In genomic region chr6:57147955-57148858, GRCh38 we compare ENCODE assay signal across 20 cellular contexts. TPM values are rescaled to one million over a fixed set of nuclear protein-coding genes. Genes with fewer than 3 reads are reported as not detected.
DNase-seq lines count a peak whose midpoint lies in the region; ATAC-seq and TF ChIP-seq lines count a peak whose summit lies in the region.
"Had no signal": no experiment of that assay in that cellular context is flagged by ENCODE, and none has a peak within 500 bp of the region (broad histone marks: within the 10 kb centered on the region; RNA-seq: fewer than 3 reads in every experiment).

No MANE protein-coding gene starts in this region.

- peak overlapping the region; percentile 30 for H3K4me3 Mint-ChIP-seq in activated CD4-positive, alpha-beta memory T cell treated with anti-CD3 and anti-CD28 coated beads for 36 hours

- H3K27me3 ChIP-seq in DND-41 (ENCODE audit: insufficient read depth, low read length, poor library complexity) = no peaks in the 10 kb centered on the region
- no peaks in the 10 kb centered on the region for H3K27me3 ChIP-seq in brain microvascular endothelial cell (replicated peaks)
- H3K27me3 ChIP-seq: esophagus muscularis mucosa, gastroesophageal sphincter had no signal

- H3K36me3 ChIP-seq in DND-41 (ENCODE audit: insufficient read depth, low read length) = peaks cover 51% of the 10 kb centered on the region
- H3K36me3 ChIP-seq in brain microvascular endothelial cell (replicated peaks) = peaks cover 13% of the 10 kb centered on the region

- H3K79me2 ChIP-seq in DND-41 (ENCODE audit: insufficient read depth, low read length) = no peaks in the 10 kb centered on the region

- H3K36me3 Mint-ChIP-seq in activated CD4-positive, alpha-beta memory T cell treated with anti-CD3 and anti-CD28 coated beads for 36 hours = peaks cover 46% of the 10 kb centered on the region

- no peaks in the 10 kb centered on the region for H3K9me3 Mint-ChIP-seq in activated CD4-positive, alpha-beta memory T cell treated with anti-CD3 and anti-CD28 coated beads for 36 hours

- intact Hi-C loops in activated CD4-positive, alpha-beta memory T cell treated with anti-CD3 and anti-CD28 coated beads for 36 hours (cut with micrococcal nuclease) = loop anchor here (1.0 kb wide), 3 partner anchors 11 to 59 kb away; partner anchors contain the start of gene BAG2

- DNase-seq in activated CD4-positive, alpha-beta T cell treated with anti-CD3 and anti-CD28 coated beads for 48 hours = peak; percentile 28
- no peak for DNase-seq in activated CD4-positive, alpha-beta T cell treated with anti-CD3 and anti-CD28 coated beads for 1 hour
- DNase-seq in DND-41 (peak; percentile 19), brain microvascular endothelial cell (peak; percentile 21), caudate nucleus (lab: John Stamatoyannopoulos, UW) (no peak)
- peak; percentile 18 for DNase-seq in activated CD4-positive, alpha-beta memory T cell treated with anti-CD3 and anti-CD28 coated beads for 36 hours
- DNase-seq: Calu3; effector CD4-positive, alpha-beta T cell; kidney; lower lobe of right lung; MM.1S; NCI-H2171 treated with DMSO at 0.1 percent for 48 hours; NCI-H526 treated with DMSO at 0.1 percent for 48 hours; stimulated activated CD4-positive, alpha-beta T cell treated with anti-CD3 and anti-CD28 coated beads, Interleukin-4, amount 100 ng/mL, for 24 hours had no signal

- H3K27me3 Mint-ChIP-seq in activated CD4-positive, alpha-beta memory T cell treated with anti-CD3 and anti-CD28 coated beads for 36 hours = no peaks in the 10 kb centered on the region

- H3K4me2 ChIP-seq in DND-41 (ENCODE audit: insufficient read depth, low read length) = peak overlapping the region; percentile 44; the same call in 1 of the 2 replicates

- H3K4me1 Mint-ChIP-seq in activated CD4-positive, alpha-beta memory T cell treated with anti-CD3 and anti-CD28 coated beads for 36 hours (ENCODE audit: low read depth) = peaks cover 32% of the 10 kb centered on the region

- H4K20me1 ChIP-seq in DND-41 (ENCODE audit: insufficient read depth, low read length) = no peaks in the 10 kb centered on the region

- no peak overlapping the region for H3K9ac ChIP-seq in DND-41 (ENCODE audit: low read depth, low read length)

- H3K4me3 ChIP-seq in DND-41 (ENCODE audit: low read depth in 1 of 2, low read length in 2 of 2) (peak overlapping the region in 1 of 2 experiments; percentile 12; a peak in 1 of 4 replicates), brain microvascular endothelial cell (ENCODE audit: low read depth, low read length) (no peak overlapping the region)
- H3K4me3 ChIP-seq: esophagus muscularis mucosa, gastroesophageal sphincter, lower lobe of right lung, skin epidermis had no signal

- ATAC-seq in DND-41 (ENCODE audit: insufficient read depth, low read depth) (peak; percentile 73), GM21786 (IDR thresholded peaks at IDR 0.05; ENCODE audit: unreplicated experiment) (no peak), HG03442 (IDR thresholded peaks at IDR 0.05; ENCODE audit: unreplicated experiment) (no peak)
- ATAC-seq: gastroesophageal sphincter, lower lobe of right lung had no signal

- CTCF ChIA-PET in activated CD4-positive, alpha-beta memory T cell treated with anti-CD3 and anti-CD28 coated beads for 36 hours (lab: Charles Lee) = no interaction called here

- no peaks in the 10 kb centered on the region for H3K9me3 ChIP-seq in DND-41 (ENCODE audit: insufficient read depth, low read length, severe bottlenecking)
- H3K9me3 ChIP-seq: esophagus muscularis mucosa, gastroesophageal sphincter, lower lobe of right lung had no signal

- H3K27ac ChIP-seq in DND-41 (ENCODE audit: low read length) = peak overlapping the region; percentile 60
- peak overlapping the region; percentile 68 for H3K27ac ChIP-seq in brain microvascular endothelial cell
- no peak overlapping the region for H3K27ac ChIP-seq in caudate nucleus (ENCODE audit: low read depth, low read length)
- H3K27ac ChIP-seq: esophagus muscularis mucosa, gastroesophageal sphincter, HL-60, lower lobe of right lung, skin epidermis had no signal

- in situ Hi-C loops in brain microvascular endothelial cell (cut with HindIII; ENCODE audit: low pct_ligation_motif_present, low sequenced_read_pairs) = no loop called here

- POLR2A ChIA-PET in activated CD4-positive, alpha-beta memory T cell treated with anti-CD3 and anti-CD28 coated beads for 36 hours (lab: Charles Lee) = interaction anchor here (0.7 to 0.9 kb wide), 2 partner anchors 24 to 74 kb away, joined by 4 read pairs; partner anchors contain the start of genes BAG2 and RAB23

- no peak overlapping the region for H2AFZ ChIP-seq in DND-41 (ENCODE audit: low read depth, low read length)

- TF ChIP-seq CTCF in DND-41 (IDR thresholded peaks at IDR 0.05; ENCODE audit: borderline replicate concordance, extremely low read depth, low read length, poor library complexity, severe bottlenecking) (no peak), brain microvascular endothelial cell (IDR thresholded peaks at IDR 0.05; ENCODE audit: low read depth, low read length, missing control alignments) (no peak)

- peaks cover 19% of the 10 kb centered on the region for H3K4me1 ChIP-seq in DND-41 (ENCODE audit: insufficient read depth, low read length)
- H3K4me1 ChIP-seq: esophagus muscularis mucosa, gastroesophageal sphincter, lower lobe of right lung had no signal

- peak overlapping the region; percentile 79 for H3K27ac Mint-ChIP-seq in activated CD4-positive, alpha-beta memory T cell treated with anti-CD3 and anti-CD28 coated beads for 36 hours

RNA-seq across cellular contexts. Expression of gene BAG2, which starts 23.9 kb away (rescaled TPM):
- total RNA-seq in activated CD4-positive, alpha-beta memory T cell treated with anti-CD3 and anti-CD28 coated beads for 36 hours = 1 to 10 TPM; 6.8 to 7.2 TPM

RNA-seq across cellular contexts. Expression of gene ZNF451, which starts 58.2 kb away (rescaled TPM):
- total RNA-seq in activated CD4-positive, alpha-beta memory T cell treated with anti-CD3 and anti-CD28 coated beads for 36 hours = 10 to 100 TPM; 38.2 to 41.4 TPM

Comparison
In these comparisons a context has a peak if more than half of its experiments do, and no peak if none do; other contexts are left out.
1. DNase-seq: peak in activated CD4-positive, alpha-beta T cell treated with anti-CD3 and anti-CD28 coated beads for 48 hours (single experiment), DND-41 (single experiment), activated CD4-positive, alpha-beta memory T cell treated with anti-CD3 and anti-CD28 coated beads for 36 hours (single experiment) and brain microvascular endothelial cell (single experiment); none in activated CD4-positive, alpha-beta T cell treated with anti-CD3 and anti-CD28 coated beads for 1 hour (single experiment) and caudate nucleus (0 of 61).